In genomic region chr5:177444106-177445051, GRCh38 we compare ENCODE assay signal across 10 cellular contexts. TPM values are rescaled to one million over a fixed set of nuclear protein-coding genes. Genes with fewer than 3 reads are reported as not detected.
DNase-seq lines count a peak whose midpoint lies in the region; ATAC-seq and TF ChIP-seq lines count a peak whose summit lies in the region.
"Had no signal": no experiment of that assay in that cellular context is flagged by ENCODE, and none has a peak within 500 bp of the region (broad histone marks: within the 10 kb centered on the region; RNA-seq: fewer than 3 reads in every experiment).

No MANE protein-coding gene starts in this region.

- peak; percentile 43 for DNase-seq in activated CD4-positive, alpha-beta T cell treated with anti-CD3 and anti-CD28 coated beads for 36 hours
- no peak for DNase-seq in activated CD4-positive, alpha-beta T cell treated with anti-CD3 and anti-CD28 coated beads for 1 hour
- DNase-seq in natural killer cell treated with Interleukin-12 subunit alpha and Interleukin-12 subunit beta and Interleukin-15 and Interleukin-18, amount 100 ng/mL, for 72 hours (ENCODE audit: low spot score) = no peak
- no peak for DNase-seq in NCI-H2029 treated with DMSO at 0.1 percent for 48 hours (lab: John Stamatoyannopoulos, UW)
- DNase-seq: ACHN; activated CD4-positive, CD25-positive, alpha-beta regulatory T cell; NCI-H526 treated with DMSO at 0.1 percent for 48 hours had no signal

- H3K36me3 Mint-ChIP-seq in activated CD4-positive, alpha-beta T cell treated with anti-CD3 and anti-CD28 coated beads for 36 hours (ENCODE audit: low read depth) = peaks cover 22% of the 10 kb centered on the region
- no peaks in the 10 kb centered on the region for H3K36me3 Mint-ChIP-seq in natural killer cell treated with Interleukin-12 subunit alpha and Interleukin-12 subunit beta and Interleukin-15 and Interleukin-18, amount 100 ng/mL, for 72 hours

- no peaks in the 10 kb centered on the region for H3K9me3 Mint-ChIP-seq in activated CD4-positive, alpha-beta T cell treated with anti-CD3 and anti-CD28 coated beads for 36 hours (ENCODE audit: low read depth)
- H3K9me3 Mint-ChIP-seq in natural killer cell treated with Interleukin-12 subunit alpha and Interleukin-12 subunit beta and Interleukin-15 and Interleukin-18, amount 100 ng/mL, for 72 hours = no peaks in the 10 kb centered on the region

- H3K27ac ChIP-seq in VCaP = peak overlapping the region; percentile 97; the same call in 1 of the 2 replicates

- intact Hi-C loops in activated CD4-positive, alpha-beta T cell treated with anti-CD3 and anti-CD28 coated beads for 36 hours (cut with DNase I, micrococcal nuclease) = no loop called here

- no peaks in the 10 kb centered on the region for H3K27me3 Mint-ChIP-seq in activated CD4-positive, alpha-beta T cell treated with anti-CD3 and anti-CD28 coated beads for 36 hours
- H3K27me3 Mint-ChIP-seq in natural killer cell treated with Interleukin-12 subunit alpha and Interleukin-12 subunit beta and Interleukin-15 and Interleukin-18, amount 100 ng/mL, for 72 hours = peaks cover 0 to 3% of the 10 kb centered on the region in 2 donors

- peak overlapping the region; percentile 33 for H3K4me3 Mint-ChIP-seq in activated CD4-positive, alpha-beta T cell treated with anti-CD3 and anti-CD28 coated beads for 36 hours
- peak overlapping the region; percentile 19 for H3K4me3 Mint-ChIP-seq in natural killer cell treated with Interleukin-12 subunit alpha and Interleukin-12 subunit beta and Interleukin-15 and Interleukin-18, amount 100 ng/mL, for 72 hours

- POLR2A ChIA-PET in activated CD4-positive, alpha-beta T cell treated with anti-CD3 and anti-CD28 coated beads for 36 hours (lab: Charles Lee) = interaction anchor here (0.6 to 9.3 kb wide), 7 partner anchors 8 to 91 kb away, joined by 3 to 85 read pairs (median 9); partner anchors contain the start of gene GRK6

- ATAC-seq in activated CD4-positive, alpha-beta T cell treated with anti-CD3 and anti-CD28 coated beads for 36 hours = peak; percentile 10
- ATAC-seq in natural killer cell treated with Interleukin-12 subunit alpha and Interleukin-12 subunit beta and Interleukin-15 and Interleukin-18, amount 100 ng/mL, for 72 hours = no peak
- no peak for ATAC-seq in GM18502 (IDR thresholded peaks at IDR 0.05; ENCODE audit: poor library complexity, unreplicated experiment)

- peaks cover 58% of the 10 kb centered on the region for H3K4me1 Mint-ChIP-seq in activated CD4-positive, alpha-beta T cell treated with anti-CD3 and anti-CD28 coated beads for 36 hours
- peaks cover 30 to 32% of the 10 kb centered on the region in 2 donors for H3K4me1 Mint-ChIP-seq in natural killer cell treated with Interleukin-12 subunit alpha and Interleukin-12 subunit beta and Interleukin-15 and Interleukin-18, amount 100 ng/mL, for 72 hours (ENCODE audit: low read depth in 2 of 2)

- TF ChIP-seq CTCF in VCaP (conservative IDR thresholded peaks at IDR 0.05) = no peak

- CTCF ChIA-PET in activated CD4-positive, alpha-beta T cell treated with anti-CD3 and anti-CD28 coated beads for 36 hours (lab: Charles Lee) = interaction anchor here (0.6 to 8.1 kb wide), 14 partner anchors 10 to 135 kb away, joined by 3 to 72 read pairs (median 6); no protein-coding TSS in a partner anchor

- peak overlapping the region; percentile 89 for H3K27ac Mint-ChIP-seq in activated CD4-positive, alpha-beta T cell treated with anti-CD3 and anti-CD28 coated beads for 36 hours
- H3K27ac Mint-ChIP-seq in natural killer cell treated with Interleukin-12 subunit alpha and Interleukin-12 subunit beta and Interleukin-15 and Interleukin-18, amount 100 ng/mL, for 72 hours = no peak overlapping the region

RNA-seq across cellular contexts. Expression of gene PRR7, which starts 2.2 kb away (rescaled TPM):
- 10 to 100 TPM; 12.3 to 13.0 TPM for total RNA-seq in activated CD4-positive, alpha-beta T cell treated with anti-CD3 and anti-CD28 coated beads for 36 hours
- total RNA-seq in natural killer cell treated with Interleukin-12 subunit alpha and Interleukin-12 subunit beta and Interleukin-15 and Interleukin-18, amount 100 ng/mL, for 72 hours = 1 to 10 TPM in 1 of 2 donors, under 1 TPM in 1; 0.83 to 2.6 TPM

RNA-seq across cellular contexts. Expression of gene GRK6, which starts 17.9 kb away (rescaled TPM):
- total RNA-seq in activated CD4-positive, alpha-beta T cell treated with anti-CD3 and anti-CD28 coated beads for 36 hours = 100 to 1,000 TPM; 110 to 141 TPM
- total RNA-seq in natural killer cell treated with Interleukin-12 subunit alpha and Interleukin-12 subunit beta and Interleukin-15 and Interleukin-18, amount 100 ng/mL, for 72 hours = 100 to 1,000 TPM in 1 of 2 donors, 10 to 100 TPM in 1; 58.1 to 113 TPM

RNA-seq across cellular contexts. Expression of gene DBN1, which starts 29.1 kb away (rescaled TPM):
- 10 to 100 TPM; 29.5 to 41.2 TPM for total RNA-seq in activated CD4-positive, alpha-beta T cell treated with anti-CD3 and anti-CD28 coated beads for 36 hours
- total RNA-seq in natural killer cell treated with Interleukin-12 subunit alpha and Interleukin-12 subunit beta and Interleukin-15 and Interleukin-18, amount 100 ng/mL, for 72 hours = 10 to 100 TPM in 1 of 2 donors, 1 to 10 TPM in 1; 7.1 to 13.3 TPM

RNA-seq across cellular contexts. Expression of gene F12, which starts 35.0 kb away (rescaled TPM):
- 1 to 10 TPM; 3.4 to 4.9 TPM for total RNA-seq in activated CD4-positive, alpha-beta T cell treated with anti-CD3 and anti-CD28 coated beads for 36 hours
- under 1 TPM in 1 of 2 donors, not detected in 1; 0.45 TPM for total RNA-seq in natural killer cell treated with Interleukin-12 subunit alpha and Interleukin-12 subunit beta and Interleukin-15 and Interleukin-18, amount 100 ng/mL, for 72 hours

RNA-seq across cellular contexts. Expression of gene PFN3, which starts 43.9 kb away (rescaled TPM):
- total RNA-seq in activated CD4-positive, alpha-beta T cell treated with anti-CD3 and anti-CD28 coated beads for 36 hours = not detected
- total RNA-seq in natural killer cell treated with Interleukin-12 subunit alpha and Interleukin-12 subunit beta and Interleukin-15 and Interleukin-18, amount 100 ng/mL, for 72 hours = not detected
- total RNA-seq: subcutaneous adipose tissue had no signal
